ENCODE assay signal across 1 cellular context in the genomic region with DNA sequence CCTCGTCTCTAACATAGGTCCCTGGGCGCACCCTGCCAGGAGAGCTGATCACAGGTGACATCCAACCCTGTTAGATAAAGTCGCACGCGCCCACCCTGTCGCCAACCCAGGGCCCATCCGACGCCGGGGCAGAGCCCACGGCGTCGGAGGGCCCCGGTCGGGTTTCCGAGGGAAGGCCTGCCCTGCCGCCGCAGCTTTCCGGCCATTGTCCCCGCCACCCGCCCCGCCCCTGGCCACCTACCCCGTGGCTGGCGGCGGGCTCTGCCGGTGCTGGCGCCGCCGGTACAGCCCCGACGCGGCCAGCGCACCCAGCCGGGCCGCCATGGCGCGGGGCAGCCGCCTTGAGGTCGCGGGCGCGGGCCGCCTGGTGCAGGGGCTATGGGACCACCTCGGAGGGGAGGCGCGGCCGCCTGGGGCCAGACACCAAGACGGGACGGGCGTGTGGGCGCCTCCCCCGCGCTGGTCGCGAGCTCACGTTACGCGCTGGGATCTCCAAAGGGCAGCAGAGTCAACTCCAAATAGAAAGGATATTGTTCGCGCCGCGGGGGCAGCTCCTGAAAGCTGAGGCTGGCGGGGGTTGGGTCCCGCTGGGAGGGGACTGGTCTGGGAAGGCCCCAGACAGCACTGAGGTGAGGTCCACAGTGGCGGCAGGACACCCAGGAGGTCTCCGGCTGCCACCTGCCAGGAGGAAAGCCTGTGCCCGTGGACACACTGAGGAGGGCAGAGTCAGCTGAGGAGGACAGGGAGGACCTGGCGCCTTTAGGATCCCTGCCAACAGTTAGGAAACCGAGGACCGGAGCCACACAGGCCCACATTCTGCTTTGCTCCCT.
TF ChIP-seq lines count a peak whose summit lies in the region.

No MANE protein-coding gene starts in this region.

TF ChIP-seq in SK-N-SH treated with all-trans-retinoic acid at 6 μM for 48 hours, 23 proteins besides CTCF, POLR2A, EP300 and RAD21 (continued from another document):
- TF ChIP-seq TCF4 (CRISPR knock-in tag; IDR thresholded peaks at IDR 0.05; ENCODE audit: borderline replicate concordance) = no peak
- TF ChIP-seq CSRNP3 (CRISPR knock-in tag; IDR thresholded peaks at IDR 0.05) = no peak
- no peak for TF ChIP-seq ZC3H10 (CRISPR knock-in tag; IDR thresholded peaks at IDR 0.05)
- no peak for TF ChIP-seq CSDC2 (CRISPR knock-in tag; IDR thresholded peaks at IDR 0.05)
- no peak for TF ChIP-seq CREB5 (CRISPR knock-in tag; IDR thresholded peaks at IDR 0.05; ENCODE audit: low read depth)
- no peak for TF ChIP-seq PPARA (CRISPR knock-in tag; IDR thresholded peaks at IDR 0.05; ENCODE audit: borderline replicate concordance)
